9 cellular contexts compared by ENCODE assay signal in genomic region chr1:45508295-45509151, GRCh38. TPM values are rescaled to one million over a fixed set of nuclear protein-coding genes. Genes with fewer than 3 reads are reported as not detected.
DNase-seq lines count a peak whose midpoint lies in the region; ATAC-seq, FAIRE-seq and TF ChIP-seq lines count a peak whose summit lies in the region.
"Had no signal": no experiment of that assay in that cellular context is flagged by ENCODE, and none has a peak within 500 bp of the region (broad histone marks: within the 10 kb centered on the region; RNA-seq: fewer than 3 reads in every experiment).

No MANE protein-coding gene starts in this region.

- no peak overlapping the region for H3K14ac ChIP-seq in H1 (ENCODE audit: insufficient read length)

- H2AFZ ChIP-seq in H1 (ENCODE audit: low read length), result no peak overlapping the region

- H2BK120ac ChIP-seq in H1 (replicated peaks; ENCODE audit: low read depth, low read length), result no peak overlapping the region

- no peak overlapping the region for H3K56ac ChIP-seq in H1 (replicated peaks; ENCODE audit: insufficient read length, low read depth, low read length)

- peaks cover 12 to 14% of the 10 kb centered on the region in 2 experiments for H4K20me1 ChIP-seq in H1 (replicated peaks in 1 of 2; ENCODE audit: control insufficient read depth in 1 of 2, insufficient read depth in 2 of 2, low read length in 2 of 2)

- H3K9ac ChIP-seq in H1 (replicated peaks in 1 of 4; ENCODE audit: extremely low read depth in 1 of 4, low read depth in 3 of 4, low read length in 3 of 4), result no peak overlapping the region

- CTCF ChIA-PET in H1 (lab: Charles Lee; ENCODE audit: partially characterized antibody), result interaction anchor here (0.7 to 8.4 kb wide), 6 partner anchors 9 to 489 kb away, joined by 3 to 133 read pairs (median 4); partner anchors contain the start of gene TESK2
- CTCF ChIA-PET in activated naive CD4-positive, alpha-beta T cell treated with anti-CD3 and anti-CD28 coated beads, Interleukin-2, amount 10 ng/mL, durations not matched to agents 7 days and 5 days (lab: Charles Lee), result interaction anchor here (6.2 kb wide), 1 partner anchor 61 kb away, joined by 176 read pairs; no protein-coding TSS in a partner anchor

- H3K4ac ChIP-seq in H1 (replicated peaks; ENCODE audit: insufficient read length, low read depth, low read length), result no peak overlapping the region

- H3K27me3 ChIP-seq in H1 (replicated peaks in 1 of 4; ENCODE audit: control insufficient read depth in 3 of 4, extremely low read depth in 1 of 4, insufficient read depth in 3 of 4, low read length in 3 of 4), result no peaks in the 10 kb centered on the region
- H3K27me3 ChIP-seq: thyroid gland had no signal

- H3K9me3 Mint-ChIP-seq in neural crest cell (no peaks in the 10 kb centered on the region), natural killer cell (no peaks in the 10 kb centered on the region)
- no peaks in the 10 kb centered on the region for H3K9me3 Mint-ChIP-seq in activated naive CD4-positive, alpha-beta T cell treated with anti-CD3 and anti-CD28 coated beads, Interleukin-2, amount 10 ng/mL, durations not matched to agents 7 days and 5 days

- TF ChIP-seq CTCF in NB4 (IDR thresholded peaks at IDR 0.05; ENCODE audit: low read depth, low read length) (peak; percentile 11), H1 (IDR thresholded peaks at IDR 0.05; ENCODE audit: control extremely low read depth in 1 of 3, insufficient read depth in 1 of 3, low read depth in 1 of 3, low read length in 3 of 3) (peak in 2 of 3 experiments; percentile 5 to 31; a peak in 1 of 4 replicates), neural crest cell (conservative IDR thresholded peaks at IDR 0.05) (no peak), natural killer cell (IDR thresholded peaks at IDR 0.05) (no peak)

- H3K27ac Mint-ChIP-seq in neural crest cell (ENCODE audit: unreplicated experiment) (peak overlapping the region; percentile 50), natural killer cell (no peak overlapping the region)
- H3K27ac Mint-ChIP-seq in activated naive CD4-positive, alpha-beta T cell treated with anti-CD3 and anti-CD28 coated beads, Interleukin-2, amount 10 ng/mL, durations not matched to agents 7 days and 5 days, result no peak overlapping the region

- TF ChIP-seq RAD21 in H1 (IDR thresholded peaks at IDR 0.05 in 1 of 2, conservative IDR thresholded peaks at IDR 0.05 in 1 of 2; ENCODE audit: low read depth in 2 of 2, low read length in 2 of 2), result peak in 1 of 2 experiments; percentile 9; a peak in 1 of 4 replicates

- H3K4me1 Mint-ChIP-seq in neural crest cell (peaks cover 3% of the 10 kb centered on the region), natural killer cell (no peaks in the 10 kb centered on the region)
- no peaks in the 10 kb centered on the region for H3K4me1 Mint-ChIP-seq in activated naive CD4-positive, alpha-beta T cell treated with anti-CD3 and anti-CD28 coated beads, Interleukin-2, amount 10 ng/mL, durations not matched to agents 7 days and 5 days

- DNase-seq in EH (ENCODE audit: low read depth), result peak; percentile 29
- peak; percentile 19 for DNase-seq in NB4 (ENCODE audit: low read depth)
- DNase-seq in H1 (ENCODE audit: low read depth in 1 of 2, low spot score in 2 of 2), result peak in 1 of 2 experiments; percentile 57
- DNase-seq in neural crest cell (ENCODE audit: low read depth, low spot score), result no peak
- DNase-seq in activated naive CD4-positive, alpha-beta T cell treated with anti-CD3 and anti-CD28 coated beads, Interleukin-2, amount 10 ng/mL, durations not matched to agents 7 days and 5 days, result no peak
- DNase-seq in natural killer cell, result no peak

- H3K27ac ChIP-seq in H1 (ENCODE audit: low read depth, low read length), result no peak overlapping the region

- no peak overlapping the region; the same call in 1 of the 2 replicates for H3K18ac ChIP-seq in H1 (ENCODE audit: extremely low read depth, low read length)

- no peak overlapping the region for H2BK5ac ChIP-seq in H1 (ENCODE audit: low read depth, low read length)

- no peak for ATAC-seq in GM19467 (IDR thresholded peaks at IDR 0.05; ENCODE audit: unreplicated experiment)
- no peak for ATAC-seq in natural killer cell
- ATAC-seq in GM21786 (IDR thresholded peaks at IDR 0.05; ENCODE audit: unreplicated experiment), result no peak

- TF ChIP-seq EP300 in H1 (IDR thresholded peaks at IDR 0.05; ENCODE audit: borderline replicate concordance in 1 of 2, low read depth in 2 of 2, low read length in 2 of 2), result no peak

- H3K4me3 ChIP-seq in NB4 (ENCODE audit: low read depth, low read length) (no peak overlapping the region), H1 (ENCODE audit: extremely low read depth in 1 of 4, insufficient read depth in 2 of 4, low read depth in 3 of 4, low read length in 4 of 4) (no peak overlapping the region)
- H3K4me3 ChIP-seq: thyroid gland had no signal

- H3K79me1 ChIP-seq in H1 (ENCODE audit: low read depth, low read length), result no peaks in the 10 kb centered on the region

- peaks cover 13% of the 10 kb centered on the region for H3K36me3 Mint-ChIP-seq in neural crest cell (ENCODE audit: low read depth)
- peaks cover 41% of the 10 kb centered on the region for H3K36me3 Mint-ChIP-seq in activated naive CD4-positive, alpha-beta T cell treated with anti-CD3 and anti-CD28 coated beads, Interleukin-2, amount 10 ng/mL, durations not matched to agents 7 days and 5 days
- peaks cover 8% of the 10 kb centered on the region for H3K36me3 Mint-ChIP-seq in natural killer cell

- H3K4me2 ChIP-seq in H1 (ENCODE audit: insufficient read depth in 1 of 2, low read depth in 2 of 2, low read length in 2 of 2), result no peak overlapping the region

- TF ChIP-seq POLR2A in NB4 (IDR thresholded peaks at IDR 0.05; ENCODE audit: extremely low read depth, insufficient read length) (no peak), H1 (IDR thresholded peaks at IDR 0.05; ENCODE audit: control extremely low read depth in 1 of 2, low read depth in 2 of 2, low read length in 2 of 2) (peak in 1 of 2 experiments; percentile 80; a peak in 2 of 3 replicates)

- H2BK15ac ChIP-seq in H1 (ENCODE audit: low read length), result no peak overlapping the region

- no peaks in the 10 kb centered on the region for H3K4me1 ChIP-seq in H1 (replicated peaks in 1 of 4; ENCODE audit: control insufficient read depth in 3 of 4, insufficient read depth in 4 of 4, low read length in 3 of 4)
- H3K4me1 ChIP-seq: thyroid gland had no signal

- WGBS in H1 (ENCODE audit: extremely low coverage in 1 of 2, insufficient coverage in 1 of 2, insufficient read length in 1 of 2, insufficient replicate concordance in 2 of 2, low coverage in 1 of 2, low lambda C conversion rate in 2 of 2, missing lambda C conversion rate in 1 of 2), 2 experiments, result 89% methylated on average over 15 of the region's 15 CpGs; no CpG with 5 or more reads in 1 of the 2 experiments

- POLR2A ChIA-PET in H1 (lab: Charles Lee; ENCODE audit: partially characterized antibody), result interaction anchor here (0.5 to 16.2 kb wide), 22 partner anchors 8 to 380 kb away, joined by 3 to 429 read pairs (median 3); partner anchors contain the start of genes AKR1A1, CCDC163, MMACHC and MUTYH

- H3K23ac ChIP-seq in H1 (ENCODE audit: insufficient read length), result no peak overlapping the region

- no peak overlapping the region for H4K91ac ChIP-seq in H1 (replicated peaks; ENCODE audit: insufficient read length, low read length)

- H3K79me2 ChIP-seq in H1 (ENCODE audit: control insufficient read depth in 1 of 2, insufficient read depth in 2 of 2, low read length in 2 of 2), result no peaks in the 10 kb centered on the region

- H4K5ac ChIP-seq in H1 (ENCODE audit: insufficient read length, low read depth, low read length), result no peak overlapping the region

- H2BK12ac ChIP-seq in H1 (ENCODE audit: low read depth, low read length), result no peak overlapping the region

- H3K23me2 ChIP-seq in H1 (ENCODE audit: low read depth, low read length), result no peaks in the 10 kb centered on the region; the same call in 1 of the 2 replicates

- no peak overlapping the region for H2BK20ac ChIP-seq in H1 (ENCODE audit: low read length)

- no peak overlapping the region for H3K4me3 Mint-ChIP-seq in neural crest cell
- no peak overlapping the region for H3K4me3 Mint-ChIP-seq in activated naive CD4-positive, alpha-beta T cell treated with anti-CD3 and anti-CD28 coated beads, Interleukin-2, amount 10 ng/mL, durations not matched to agents 7 days and 5 days
- H3K4me3 Mint-ChIP-seq in natural killer cell, result no peak overlapping the region

- H3K36me3 ChIP-seq in H1 (ENCODE audit: control insufficient read depth in 2 of 4, insufficient read depth in 4 of 4, low read length in 3 of 4), result peaks cover 21 to 47% (median 40%) of the 10 kb centered on the region in 4 experiments

- H3K9me3 ChIP-seq in H1 (ENCODE audit: insufficient read depth in 2 of 2, low read depth in 1 of 2, low read length in 1 of 2), result no peaks in the 10 kb centered on the region
- H3K9me3 ChIP-seq: thyroid gland had no signal

- no peak overlapping the region for H4K8ac ChIP-seq in H1 (ENCODE audit: extremely low read depth, insufficient read depth, low read length)

- intact Hi-C loops in natural killer cell (cut with micrococcal nuclease), result no loop called here

- no peak overlapping the region for H2AK5ac ChIP-seq in H1 (ENCODE audit: low read depth, low read length)

- H3K27me3 Mint-ChIP-seq in neural crest cell (ENCODE audit: low read depth) (no peaks in the 10 kb centered on the region), natural killer cell (ENCODE audit: low read depth in 2 of 2) (no peaks in the 10 kb centered on the region)
- no peaks in the 10 kb centered on the region for H3K27me3 Mint-ChIP-seq in activated naive CD4-positive, alpha-beta T cell treated with anti-CD3 and anti-CD28 coated beads, Interleukin-2, amount 10 ng/mL, durations not matched to agents 7 days and 5 days

- no peak for FAIRE-seq in H1 (lab: Jason Lieb, UNC)

RNA-seq across cellular contexts. Expression of gene MMACHC, which starts 8.4 kb away (rescaled TPM):
- total RNA-seq in H1 (2021; fragmentation: NEBNext Ultra II Directional; extraction: Animal tissue kit (Norgen Biotek cat#: 25700)), result 7.3 and 9.8 TPM in 2 replicates
- polyA plus RNA-seq in H1 (2011; rRNA removed), result 11.1 and 11.2 TPM in 2 replicates
- 7.3 TPM for polyA plus RNA-seq in H1 (2011; cell fraction: cytosol; rRNA removed)
- 9.6 TPM for polyA plus RNA-seq in H1 (2011; cell fraction: nucleus; rRNA removed)
- polyA plus RNA-seq in H1 (2012, experiment 1 of 2), result 7.1 to 12.7 TPM (median 9.3 TPM) in 4 replicates
- 6.4 TPM for polyA plus RNA-seq in H1 (2012, experiment 2 of 2)
- polyA plus RNA-seq in H1 (2013, experiment 1 of 2), result 7.6 TPM
- polyA plus RNA-seq in H1 (2013, experiment 2 of 2), result 9.0 TPM
- 13.9 and 21.2 TPM in 2 replicates for polyA minus RNA-seq in H1 (2011; rRNA and poly(A)+ RNA removed)
- polyA minus RNA-seq in H1 (2011; cell fraction: cytosol; rRNA and poly(A)+ RNA removed), result 7.6 TPM
- 9.5 TPM for polyA minus RNA-seq in H1 (2011; cell fraction: nucleus; rRNA and poly(A)+ RNA removed)
- total RNA-seq in neural crest cell (9.7 and 12.5 TPM in 2 replicates), natural killer cell (1 to 10 TPM in 1 of 3 donors, under 1 TPM in 2; 0.73 to 1.5 (median 0.88) TPM)

RNA-seq across cellular contexts. Expression of gene CCDC163, which starts 8.7 kb away (rescaled TPM):
- 3.7 and 3.8 TPM in 2 replicates for total RNA-seq in H1 (2021; fragmentation: NEBNext Ultra II Directional; extraction: Animal tissue kit (Norgen Biotek cat#: 25700))
- 5.0 and 6.0 TPM in 2 replicates for polyA plus RNA-seq in H1 (2011; rRNA removed)
- 4.8 TPM for polyA plus RNA-seq in H1 (2011; cell fraction: cytosol; rRNA removed)
- polyA plus RNA-seq in H1 (2011; cell fraction: nucleus; rRNA removed), result 5.4 TPM
- 3.8 to 5.2 TPM (median 4.3 TPM) in 4 replicates for polyA plus RNA-seq in H1 (2012, experiment 1 of 2)
- polyA plus RNA-seq in H1 (2012, experiment 2 of 2), result 2.7 TPM
- polyA plus RNA-seq in H1 (2013, experiment 1 of 2), result 2.9 TPM
- polyA plus RNA-seq in H1 (2013, experiment 2 of 2), result 2.8 TPM
- polyA minus RNA-seq in H1 (2011; rRNA and poly(A)+ RNA removed), result 5.8 and 6.9 TPM in 2 replicates
- 2.8 TPM for polyA minus RNA-seq in H1 (2011; cell fraction: cytosol; rRNA and poly(A)+ RNA removed)
- polyA minus RNA-seq in H1 (2011; cell fraction: nucleus; rRNA and poly(A)+ RNA removed), result 3.4 TPM
- total RNA-seq in neural crest cell, result 2.6 and 2.9 TPM in 2 replicates
- total RNA-seq in natural killer cell, result 1 to 10 TPM; 3.0 to 6.9 (median 5.8) TPM

RNA-seq across cellular contexts. Expression of gene PRDX1, which starts 13.2 kb away (rescaled TPM):
- total RNA-seq in H1 (2021; fragmentation: NEBNext Ultra II Directional; extraction: Animal tissue kit (Norgen Biotek cat#: 25700)), result 1,354 and 1,418 TPM in 2 replicates
- 611 and 1,165 TPM in 2 replicates for polyA plus RNA-seq in H1 (2011; rRNA removed)
- polyA plus RNA-seq in H1 (2011; cell fraction: cytosol; rRNA removed), result 1,073 TPM
- 289 TPM for polyA plus RNA-seq in H1 (2011; cell fraction: nucleus; rRNA removed)
- 1,250 to 1,913 TPM (median 1,350 TPM) in 4 replicates for polyA plus RNA-seq in H1 (2012, experiment 1 of 2)
- 731 TPM for polyA plus RNA-seq in H1 (2012, experiment 2 of 2)
- polyA plus RNA-seq in H1 (2013, experiment 1 of 2), result 1,094 TPM
- polyA plus RNA-seq in H1 (2013, experiment 2 of 2), result 1,165 TPM
- polyA minus RNA-seq in H1 (2011; rRNA and poly(A)+ RNA removed), result 624 and 694 TPM in 2 replicates
- 277 TPM for polyA minus RNA-seq in H1 (2011; cell fraction: cytosol; rRNA and poly(A)+ RNA removed)
- 228 TPM for polyA minus RNA-seq in H1 (2011; cell fraction: nucleus; rRNA and poly(A)+ RNA removed)
- 317 and 334 TPM in 2 replicates for total RNA-seq in neural crest cell
- total RNA-seq in natural killer cell, result 10 to 100 TPM; 24.8 to 39.1 (median 30.6) TPM

RNA-seq across cellular contexts. Expression of gene TESK2, which starts 17.6 kb away (rescaled TPM):
- total RNA-seq in H1 (2021; fragmentation: NEBNext Ultra II Directional; extraction: Animal tissue kit (Norgen Biotek cat#: 25700)), result 10.9 and 12.6 TPM in 2 replicates
- polyA plus RNA-seq in H1 (2011; rRNA removed), result 10.0 and 10.8 TPM in 2 replicates
- 12.9 TPM for polyA plus RNA-seq in H1 (2011; cell fraction: cytosol; rRNA removed)
- 17.3 TPM for polyA plus RNA-seq in H1 (2011; cell fraction: nucleus; rRNA removed)
- 9.6 to 11.7 TPM (median 10.3 TPM) in 4 replicates for polyA plus RNA-seq in H1 (2012, experiment 1 of 2)
- polyA plus RNA-seq in H1 (2012, experiment 2 of 2), result 9.4 TPM
- 5.1 TPM for polyA plus RNA-seq in H1 (2013, experiment 1 of 2)
- 5.2 TPM for polyA plus RNA-seq in H1 (2013, experiment 2 of 2)
- 16.6 and 18.3 TPM in 2 replicates for polyA minus RNA-seq in H1 (2011; rRNA and poly(A)+ RNA removed)
- 10.1 TPM for polyA minus RNA-seq in H1 (2011; cell fraction: cytosol; rRNA and poly(A)+ RNA removed)
- 10.0 TPM for polyA minus RNA-seq in H1 (2011; cell fraction: nucleus; rRNA and poly(A)+ RNA removed)
- total RNA-seq in neural crest cell (1.8 and 1.9 TPM in 2 replicates), natural killer cell (1 to 10 TPM; 5.1 to 7.4 (median 6.0) TPM)

RNA-seq across cellular contexts. Expression of gene AKR1A1, which starts 42.1 kb away (rescaled TPM):
- 334 and 344 TPM in 2 replicates for total RNA-seq in H1 (2021; fragmentation: NEBNext Ultra II Directional; extraction: Animal tissue kit (Norgen Biotek cat#: 25700))
- polyA plus RNA-seq in H1 (2011; rRNA removed), result 399 and 435 TPM in 2 replicates
- polyA plus RNA-seq in H1 (2011; cell fraction: cytosol; rRNA removed), result 455 TPM
- 500 TPM for polyA plus RNA-seq in H1 (2011; cell fraction: nucleus; rRNA removed)
- polyA plus RNA-seq in H1 (2012, experiment 1 of 2), result 273 to 514 TPM (median 449 TPM) in 4 replicates
- 457 TPM for polyA plus RNA-seq in H1 (2012, experiment 2 of 2)
- 245 TPM for polyA plus RNA-seq in H1 (2013, experiment 1 of 2)
- 249 TPM for polyA plus RNA-seq in H1 (2013, experiment 2 of 2)
- polyA minus RNA-seq in H1 (2011; rRNA and poly(A)+ RNA removed), result 363 and 374 TPM in 2 replicates
- polyA minus RNA-seq in H1 (2011; cell fraction: cytosol; rRNA and poly(A)+ RNA removed), result 211 TPM
- 181 TPM for polyA minus RNA-seq in H1 (2011; cell fraction: nucleus; rRNA and poly(A)+ RNA removed)
- total RNA-seq in neural crest cell (185 and 192 TPM in 2 replicates), natural killer cell (10 to 100 TPM; 45.7 to 54.2 (median 53.9) TPM)

Comparison
In these comparisons a context has a peak if more than half of its experiments do, and no peak if none do; other contexts are left out.
1. DNase-seq: peak in EH (single experiment) and NB4 (single experiment); none in neural crest cell (single experiment), activated naive CD4-positive, alpha-beta T cell treated with anti-CD3 and anti-CD28 coated beads, Interleukin-2, amount 10 ng/mL, durations not matched to agents 7 days and 5 days (single experiment) and natural killer cell (single experiment).
2. CTCF ChIP-seq: peak in NB4 (single experiment) and H1 (2 of 3); none in neural crest cell (single experiment) and natural killer cell (single experiment).